In genomic region chr2:205461678-205462665, GRCh38 we compare ENCODE assay signal across 16 cellular contexts.
DNase-seq lines count a peak whose midpoint lies in the region; ATAC-seq, FAIRE-seq and TF ChIP-seq lines count a peak whose summit lies in the region.
"Had no signal": no experiment of that assay in that cellular context is flagged by ENCODE, and none has a peak within 500 bp of the region (broad histone marks: within the 10 kb centered on the region; RNA-seq: fewer than 3 reads in every experiment).

No MANE protein-coding gene starts in this region.

- H3K9me3 Mint-ChIP-seq in activated CD4-positive, alpha-beta T cell treated with anti-CD3 and anti-CD28 coated beads, Interleukin-2, amount 10 ng/mL, durations not matched to agents 7 days and 5 days, result no peaks in the 10 kb centered on the region
- H3K9me3 Mint-ChIP-seq: stimulated activated memory B cell treated with anti-CD40 and anti-IgM and Interleukin-4, amounts not matched to agents 10 μg/mL and 1 μg/mL and 100 μg/mL, for 72 hours had no signal

- no peaks in the 10 kb centered on the region for H3K9me1 ChIP-seq in keratinocyte (ENCODE audit: control insufficient read depth, extremely low read depth, insufficient read depth, low read length)

- no peaks in the 10 kb centered on the region for H3K4me1 ChIP-seq in keratinocyte (ENCODE audit: control insufficient read depth, extremely low read depth, insufficient read depth, low read length)

- H3K9me3 ChIP-seq in keratinocyte (ENCODE audit: control insufficient read depth, low read depth, low read length), result no peaks in the 10 kb centered on the region
- H3K9me3 ChIP-seq: SJSA1 had no signal

- POLR2A ChIA-PET in activated CD4-positive, alpha-beta T cell treated with anti-CD3 and anti-CD28 coated beads, Interleukin-2, amount 10 ng/mL, durations not matched to agents 7 days and 5 days (lab: Charles Lee), result no interaction called here

- no peaks in the 10 kb centered on the region for H3K36me3 Mint-ChIP-seq in activated CD4-positive, alpha-beta T cell treated with anti-CD3 and anti-CD28 coated beads, Interleukin-2, amount 10 ng/mL, durations not matched to agents 7 days and 5 days (ENCODE audit: low read depth)
- H3K36me3 Mint-ChIP-seq: stimulated activated memory B cell treated with anti-CD40 and anti-IgM and Interleukin-4, amounts not matched to agents 10 μg/mL and 1 μg/mL and 100 μg/mL, for 72 hours; type B pancreatic cell had no signal

- TF ChIP-seq CTCF in keratinocyte (optimal IDR thresholded peaks at IDR 0.05 in 1 of 3, IDR thresholded peaks at IDR 0.05 in 1 of 3, conservative IDR thresholded peaks at IDR 0.05 in 1 of 3; ENCODE audit: extremely low read depth in 1 of 3, insufficient read depth in 2 of 3, low read length in 3 of 3), result no peak

- H4K20me1 ChIP-seq in keratinocyte (ENCODE audit: control insufficient read depth, extremely low read depth, insufficient read depth, low read length), result no peaks in the 10 kb centered on the region

- H3K4me2 ChIP-seq in keratinocyte (ENCODE audit: control insufficient read depth, extremely low read depth, insufficient read depth, low read depth, low read length), result no peak overlapping the region

- H3K36me3 ChIP-seq in keratinocyte (ENCODE audit: control insufficient read depth in 2 of 2, extremely low read depth in 1 of 2, insufficient read depth in 2 of 2, low read length in 2 of 2), result no peaks in the 10 kb centered on the region
- H3K36me3 ChIP-seq: SJSA1 had no signal

- H2AFZ ChIP-seq in keratinocyte (ENCODE audit: control insufficient read depth, low read length), result no peak overlapping the region

- H3K4me1 Mint-ChIP-seq in activated CD4-positive, alpha-beta T cell treated with anti-CD3 and anti-CD28 coated beads, Interleukin-2, amount 10 ng/mL, durations not matched to agents 7 days and 5 days, result peaks cover 3% of the 10 kb centered on the region
- H3K4me1 Mint-ChIP-seq: stimulated activated memory B cell treated with anti-CD40 and anti-IgM and Interleukin-4, amounts not matched to agents 10 μg/mL and 1 μg/mL and 100 μg/mL, for 72 hours had no signal

- peak; percentile 37 for DNase-seq in activated CD4-positive, alpha-beta T cell treated with anti-CD3 and anti-CD28 coated beads for 48 hours
- no peak for DNase-seq in activated CD4-positive, alpha-beta T cell treated with anti-CD3 and anti-CD28 coated beads, Interleukin-2, amount 10 ng/mL, durations not matched to agents 7 days and 5 days
- DNase-seq in RCC 7860 (ENCODE audit: low spot score) (peak; percentile 38), keratinocyte (ENCODE audit: low read depth, low spot score) (no peak)
- DNase-seq: activated gamma-delta T cell, left colon, midbrain, occipital lobe, T-helper 9 cell had no signal

- peak; percentile 68 for ATAC-seq in GM21447 (IDR thresholded peaks at IDR 0.05; ENCODE audit: unreplicated experiment)
- no peak for ATAC-seq in HG02840 (IDR thresholded peaks at IDR 0.05; ENCODE audit: low FRiP score, unreplicated experiment)
- no peak for ATAC-seq in GM21786 (IDR thresholded peaks at IDR 0.05; ENCODE audit: unreplicated experiment)
- ATAC-seq in HG02870 (IDR thresholded peaks at IDR 0.05; ENCODE audit: unreplicated experiment), result no peak
- ATAC-seq: left colon had no signal

- H3K4me3 ChIP-seq in keratinocyte (ENCODE audit: control insufficient read depth in 2 of 3, extremely low read depth in 1 of 3, insufficient read depth in 2 of 3, low read depth in 1 of 3, low read length in 3 of 3), result no peak overlapping the region
- H3K4me3 ChIP-seq: SJSA1 had no signal

- H3K27me3 Mint-ChIP-seq in activated CD4-positive, alpha-beta T cell treated with anti-CD3 and anti-CD28 coated beads, Interleukin-2, amount 10 ng/mL, durations not matched to agents 7 days and 5 days, result peaks cover 9% of the 10 kb centered on the region
- H3K27me3 Mint-ChIP-seq: type B pancreatic cell had no signal

- CTCF ChIA-PET in activated CD4-positive, alpha-beta T cell treated with anti-CD3 and anti-CD28 coated beads, Interleukin-2, amount 10 ng/mL, durations not matched to agents 7 days and 5 days (lab: Charles Lee), result no interaction called here

- no peak overlapping the region for H3K9ac ChIP-seq in keratinocyte (ENCODE audit: control insufficient read depth, extremely low read depth, insufficient read depth, low read length)

- H3K4me3 Mint-ChIP-seq in activated CD4-positive, alpha-beta T cell treated with anti-CD3 and anti-CD28 coated beads, Interleukin-2, amount 10 ng/mL, durations not matched to agents 7 days and 5 days, result no peak overlapping the region
- H3K4me3 Mint-ChIP-seq: stimulated activated memory B cell treated with anti-CD40 and anti-IgM and Interleukin-4, amounts not matched to agents 10 μg/mL and 1 μg/mL and 100 μg/mL, for 72 hours; type B pancreatic cell had no signal

- H3K27ac ChIP-seq in keratinocyte (ENCODE audit: control insufficient read depth, insufficient read depth, low read length), result no peak overlapping the region
- H3K27ac ChIP-seq: SJSA1 had no signal

- no peaks in the 10 kb centered on the region for H3K27me3 ChIP-seq in keratinocyte (ENCODE audit: control insufficient read depth, extremely low read depth, insufficient read depth, low read length)
- H3K27me3 ChIP-seq: SJSA1 had no signal

- H3K27ac Mint-ChIP-seq in activated CD4-positive, alpha-beta T cell treated with anti-CD3 and anti-CD28 coated beads, Interleukin-2, amount 10 ng/mL, durations not matched to agents 7 days and 5 days, result no peak overlapping the region
- H3K27ac Mint-ChIP-seq: stimulated activated memory B cell treated with anti-CD40 and anti-IgM and Interleukin-4, amounts not matched to agents 10 μg/mL and 1 μg/mL and 100 μg/mL, for 72 hours; type B pancreatic cell had no signal

- dilution Hi-C loops in keratinocyte (cut with MboI; ENCODE audit: extremely low pct_ligation_motif_present, low sequenced_read_pairs), result no loop called here

- FAIRE-seq in RCC 7860 (lab: Jason Lieb, UNC), result no peak
- peak; percentile 34 for FAIRE-seq in keratinocyte (lab: Jason Lieb, UNC)

- no peaks in the 10 kb centered on the region for H3K79me2 ChIP-seq in keratinocyte (ENCODE audit: control insufficient read depth, insufficient read depth, low read length)

Comparison
In these comparisons a context has a peak if more than half of its experiments do, and no peak if none do; other contexts are left out.
1. DNase-seq: peak in activated CD4-positive, alpha-beta T cell treated with anti-CD3 and anti-CD28 coated beads for 48 hours (single experiment) and RCC 7860 (single experiment); none in activated CD4-positive, alpha-beta T cell treated with anti-CD3 and anti-CD28 coated beads, Interleukin-2, amount 10 ng/mL, durations not matched to agents 7 days and 5 days (single experiment) and keratinocyte (single experiment).